ENCODE assay signal across 1 cellular context in genomic region chr6:163707385-163708355, GRCh38.
TF ChIP-seq lines count a peak whose summit lies in the region.

No MANE protein-coding gene starts in this region.

TF ChIP-seq in GM23338, 12 proteins besides CTCF, POLR2A, EP300 and RAD21 (continued from another document):
- TF ChIP-seq, protein P1, sequence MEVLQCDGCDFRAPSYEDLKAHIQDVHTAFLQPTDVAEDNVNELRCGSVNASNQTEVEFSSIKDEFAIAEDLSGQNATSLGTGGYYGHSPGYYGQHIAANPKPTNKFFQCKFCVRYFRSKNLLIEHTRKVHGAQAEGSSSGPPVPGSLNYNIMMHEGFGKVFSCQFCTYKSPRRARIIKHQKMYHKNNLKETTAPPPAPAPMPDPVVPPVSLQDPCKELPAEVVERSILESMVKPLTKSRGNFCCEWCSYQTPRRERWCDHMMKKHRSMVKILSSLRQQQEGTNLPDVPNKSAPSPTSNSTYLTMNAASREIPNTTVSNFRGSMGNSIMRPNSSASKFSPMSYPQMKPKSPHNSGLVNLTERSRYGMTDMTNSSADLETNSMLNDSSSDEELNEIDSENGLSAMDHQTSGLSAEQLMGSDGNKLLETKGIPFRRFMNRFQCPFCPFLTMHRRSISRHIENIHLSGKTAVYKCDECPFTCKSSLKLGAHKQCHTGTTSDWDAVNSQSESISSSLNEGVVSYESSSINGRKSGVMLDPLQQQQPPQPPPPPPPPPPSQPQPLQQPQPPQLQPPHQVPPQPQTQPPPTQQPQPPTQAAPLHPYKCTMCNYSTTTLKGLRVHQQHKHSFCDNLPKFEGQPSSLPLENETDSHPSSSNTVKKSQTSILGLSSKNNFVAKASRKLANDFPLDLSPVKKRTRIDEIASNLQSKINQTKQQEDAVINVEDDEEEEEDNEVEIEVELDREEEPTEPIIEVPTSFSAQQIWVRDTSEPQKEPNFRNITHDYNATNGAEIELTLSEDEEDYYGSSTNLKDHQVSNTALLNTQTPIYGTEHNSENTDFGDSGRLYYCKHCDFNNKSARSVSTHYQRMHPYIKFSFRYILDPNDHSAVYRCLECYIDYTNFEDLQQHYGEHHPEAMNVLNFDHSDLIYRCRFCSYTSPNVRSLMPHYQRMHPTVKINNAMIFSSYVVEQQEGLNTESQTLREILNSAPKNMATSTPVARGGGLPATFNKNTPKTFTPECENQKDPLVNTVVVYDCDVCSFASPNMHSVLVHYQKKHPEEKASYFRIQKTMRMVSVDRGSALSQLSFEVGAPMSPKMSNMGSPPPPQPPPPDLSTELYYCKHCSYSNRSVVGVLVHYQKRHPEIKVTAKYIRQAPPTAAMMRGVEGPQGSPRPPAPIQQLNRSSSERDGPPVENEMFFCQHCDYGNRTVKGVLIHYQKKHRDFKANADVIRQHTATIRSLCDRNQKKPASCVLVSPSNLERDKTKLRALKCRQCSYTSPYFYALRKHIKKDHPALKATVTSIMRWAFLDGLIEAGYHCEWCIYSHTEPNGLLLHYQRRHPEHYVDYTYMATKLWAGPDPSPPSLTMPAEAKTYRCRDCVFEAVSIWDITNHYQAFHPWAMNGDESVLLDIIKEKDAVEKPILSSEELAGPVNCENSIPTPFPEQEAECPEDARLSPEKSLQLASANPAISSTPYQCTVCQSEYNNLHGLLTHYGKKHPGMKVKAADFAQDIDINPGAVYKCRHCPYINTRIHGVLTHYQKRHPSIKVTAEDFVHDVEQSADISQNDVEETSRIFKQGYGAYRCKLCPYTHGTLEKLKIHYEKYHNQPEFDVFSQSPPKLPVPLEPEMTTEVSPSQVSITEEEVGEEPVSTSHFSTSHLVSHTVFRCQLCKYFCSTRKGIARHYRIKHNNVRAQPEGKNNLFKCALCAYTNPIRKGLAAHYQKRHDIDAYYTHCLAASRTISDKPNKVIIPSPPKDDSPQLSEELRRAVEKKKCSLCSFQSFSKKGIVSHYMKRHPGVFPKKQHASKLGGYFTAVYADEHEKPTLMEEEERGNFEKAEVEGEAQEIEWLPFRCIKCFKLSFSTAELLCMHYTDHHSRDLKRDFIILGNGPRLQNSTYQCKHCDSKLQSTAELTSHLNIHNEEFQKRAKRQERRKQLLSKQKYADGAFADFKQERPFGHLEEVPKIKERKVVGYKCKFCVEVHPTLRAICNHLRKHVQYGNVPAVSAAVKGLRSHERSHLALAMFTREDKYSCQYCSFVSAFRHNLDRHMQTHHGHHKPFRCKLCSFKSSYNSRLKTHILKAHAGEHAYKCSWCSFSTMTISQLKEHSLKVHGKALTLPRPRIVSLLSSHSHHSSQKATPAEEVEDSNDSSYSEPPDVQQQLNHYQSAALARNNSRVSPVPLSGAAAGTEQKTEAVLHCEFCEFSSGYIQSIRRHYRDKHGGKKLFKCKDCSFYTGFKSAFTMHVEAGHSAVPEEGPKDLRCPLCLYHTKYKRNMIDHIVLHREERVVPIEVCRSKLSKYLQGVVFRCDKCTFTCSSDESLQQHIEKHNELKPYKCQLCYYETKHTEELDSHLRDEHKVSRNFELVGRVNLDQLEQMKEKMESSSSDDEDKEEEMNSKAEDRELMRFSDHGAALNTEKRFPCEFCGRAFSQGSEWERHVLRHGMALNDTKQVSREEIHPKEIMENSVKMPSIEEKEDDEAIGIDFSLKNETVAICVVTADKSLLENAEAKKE (CRISPR knock-in tag; IDR thresholded peaks at IDR 0.05): no peak
- TF ChIP-seq REST (IDR thresholded peaks at IDR 0.05; ENCODE audit: unreplicated experiment) (no peak), NANOG (IDR thresholded peaks at IDR 0.05; ENCODE audit: borderline replicate concordance) (no peak), EZH2 (IDR thresholded peaks at IDR 0.05; ENCODE audit: low read depth, unreplicated experiment) (no peak), JUNB (IDR thresholded peaks at IDR 0.05; ENCODE audit: unreplicated experiment) (no peak)
